8 cellular contexts compared by ENCODE assay signal in the genomic region with DNA sequence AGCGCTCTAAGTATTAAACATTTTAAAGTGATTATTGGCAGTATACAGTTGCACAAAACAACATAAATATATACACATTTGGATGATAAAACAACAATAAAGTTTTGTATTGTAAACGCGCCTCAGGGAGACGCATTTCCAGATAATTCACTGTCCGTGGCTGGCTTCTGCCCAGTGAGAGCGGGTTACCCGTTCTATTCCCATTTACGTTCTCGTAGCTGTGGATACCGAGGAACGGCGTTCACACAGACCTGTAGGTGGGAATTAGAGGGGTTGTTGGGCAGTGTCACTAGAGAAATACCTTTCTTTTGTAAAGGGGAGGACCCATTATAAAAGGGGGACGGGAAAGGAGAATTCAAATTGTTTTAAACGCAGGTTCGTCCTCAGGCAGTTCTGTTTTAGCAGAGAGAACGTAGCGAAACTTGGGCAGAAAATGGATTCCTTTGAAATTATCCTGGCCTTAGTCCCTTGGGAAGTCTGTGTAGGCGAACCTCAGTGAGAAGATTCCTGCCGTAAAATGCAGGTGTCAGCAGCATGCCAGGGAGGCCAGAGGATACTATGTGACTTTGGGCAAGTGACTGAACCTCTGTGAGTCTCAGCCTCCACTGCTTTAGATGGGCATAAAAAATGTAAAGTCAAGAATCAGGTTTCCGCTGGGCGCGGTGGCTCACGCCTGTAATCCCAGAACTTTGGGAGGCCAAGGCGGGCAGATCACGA. TPM values are rescaled to one million over a fixed set of nuclear protein-coding genes. Genes with fewer than 3 reads are reported as not detected.
A peak's percentile ranks its signal among the peaks of the same experiment; 100 is the strongest.
DNase-seq lines count a peak whose midpoint lies in the region; ATAC-seq and TF ChIP-seq lines count a peak whose summit lies in the region.

No MANE protein-coding gene starts in this region.

- DNase-seq in GM03348 (ENCODE audit: low spot score), result peak; percentile 44
- peak; percentile 30 for DNase-seq in RKO (ENCODE audit: low spot score)
- no peak for DNase-seq in esophagus squamous epithelium (lab: John Stamatoyannopoulos, UW)
- DNase-seq in trophoblast cell, result peak in 1 of 2 donors; percentile 17

- H3K18ac ChIP-seq in trophoblast cell (ENCODE audit: low read length), result no peak overlapping the region

- no peak overlapping the region for H2AFZ ChIP-seq in trophoblast cell (ENCODE audit: insufficient read depth, low read length, poor library complexity)

- peak overlapping the region; percentile 89 to 98 (median 96) for H3K27ac ChIP-seq in esophagus squamous epithelium
- H3K27ac ChIP-seq in trophoblast cell (ENCODE audit: low read depth, low read length), result no peak overlapping the region

- H4K12ac ChIP-seq in trophoblast cell (ENCODE audit: low read depth, low read length), result peak overlapping the region; percentile 67

- H3K4ac ChIP-seq in trophoblast cell (ENCODE audit: low read depth, low read length), result peak overlapping the region; percentile 81

- TF ChIP-seq POLR2A in esophagus squamous epithelium (IDR thresholded peaks at IDR 0.05), result no peak

- peak overlapping the region; percentile 94 for H4K8ac ChIP-seq in trophoblast cell (ENCODE audit: low read depth, low read length)

- 17 to 31% methylated on average over 22 to 25 of the region's 25 CpGs for WGBS in esophagus squamous epithelium, 2 donors
- no CpG with 5 or more reads among the region's 25 CpGs for WGBS in trophoblast cell (ENCODE audit: extremely low coverage, insufficient coverage, insufficient read length)

- H3K4me2 ChIP-seq in trophoblast cell (ENCODE audit: low read length), result peak overlapping the region; percentile 94

- peak overlapping the region; percentile 85 for H3K14ac ChIP-seq in trophoblast cell (ENCODE audit: low read length)

- H3K27me3 ChIP-seq in esophagus squamous epithelium (no peaks in the 10 kb centered on the region), trophoblast cell (ENCODE audit: insufficient read depth, low read length) (no peaks in the 10 kb centered on the region)

- TF ChIP-seq CTCF in esophagus squamous epithelium (IDR thresholded peaks at IDR 0.05), result no peak

- H2BK12ac ChIP-seq in trophoblast cell (ENCODE audit: low read length), result no peak overlapping the region

- no peak overlapping the region for H2BK5ac ChIP-seq in trophoblast cell (ENCODE audit: low read depth, low read length, poor library complexity)

- H3K79me1 ChIP-seq in trophoblast cell (ENCODE audit: low read length), result peaks cover 6% of the 10 kb centered on the region

- H4K91ac ChIP-seq in trophoblast cell (ENCODE audit: low read depth, low read length), result peak overlapping the region; percentile 88

- no peak overlapping the region for H2AK5ac ChIP-seq in trophoblast cell (ENCODE audit: low read length)

- H3K4me3 ChIP-seq in esophagus squamous epithelium (peak overlapping the region; percentile 76 to 100 (median 90)), trophoblast cell (ENCODE audit: low read depth, low read length) (peak overlapping the region; percentile 96)

- H3K36me3 ChIP-seq in esophagus squamous epithelium, result peaks cover 0 to 25% (median 0%) of the 10 kb centered on the region in 3 donors
- peaks cover 9 to 12% of the 10 kb centered on the region in 2 experiments for H3K36me3 ChIP-seq in trophoblast cell (ENCODE audit: control insufficient read depth in 1 of 2, insufficient read depth in 2 of 2, low read length in 2 of 2)

- H3K4me1 ChIP-seq in esophagus squamous epithelium (peaks cover 11 to 52% (median 24%) of the 10 kb centered on the region in 3 donors), trophoblast cell (ENCODE audit: control insufficient read depth in 1 of 2, insufficient read depth in 2 of 2, low read length in 2 of 2) (peaks cover 3 to 8% of the 10 kb centered on the region in 2 experiments)

- H3K9ac ChIP-seq in trophoblast cell (ENCODE audit: low read length), result peak overlapping the region; percentile 98

- ATAC-seq in HG03039 (IDR thresholded peaks at IDR 0.05; ENCODE audit: unreplicated experiment), result no peak
- no peak for ATAC-seq in GM19455 (IDR thresholded peaks at IDR 0.05; ENCODE audit: unreplicated experiment)
- ATAC-seq in HG02642 (IDR thresholded peaks at IDR 0.05; ENCODE audit: poor library complexity, unreplicated experiment), result no peak
- ATAC-seq in HG02571 (IDR thresholded peaks at IDR 0.05; ENCODE audit: unreplicated experiment), result no peak

- H3K79me2 ChIP-seq in trophoblast cell (ENCODE audit: control insufficient read depth, insufficient read depth, low read length, poor library complexity), result peaks cover 7% of the 10 kb centered on the region

- no peak overlapping the region for H3K23ac ChIP-seq in trophoblast cell (ENCODE audit: low read length)

- intact Hi-C loops in esophagus squamous epithelium (cut with DNase I), result no loop called here

- H2BK120ac ChIP-seq in trophoblast cell (ENCODE audit: insufficient read depth, low read length, poor library complexity), result no peak overlapping the region

- H3K9me3 ChIP-seq in esophagus squamous epithelium (no peaks in the 10 kb centered on the region), trophoblast cell (ENCODE audit: insufficient read depth, low read depth, low read length) (no peaks in the 10 kb centered on the region)

RNA-seq across cellular contexts. Expression of a gene that starts 0.8 kb away (rescaled TPM):
- total RNA-seq in esophagus squamous epithelium, result 10 to 100 TPM; 17.4 to 25.5 (median 21.7) TPM
- polyA plus RNA-seq in trophoblast cell (2013), result 25.9 and 27.2 TPM in 2 replicates

RNA-seq across cellular contexts. Expression of a gene that starts 36.5 kb away (rescaled TPM):
- not detected for total RNA-seq in esophagus squamous epithelium
- 0.15 and 0.18 TPM in 2 replicates for polyA plus RNA-seq in trophoblast cell (2013)

RNA-seq across cellular contexts. Expression of a gene that starts 40.0 kb away (rescaled TPM):
- 10 to 100 TPM in 3 of 4 donors, 1 to 10 TPM in 1; 7.8 to 24.5 (median 15.0) TPM for total RNA-seq in esophagus squamous epithelium
- polyA plus RNA-seq in trophoblast cell (2013), result 11.5 and 12.4 TPM in 2 replicates

RNA-seq across cellular contexts. Expression of a gene that starts 40.4 kb away (rescaled TPM):
- 100 to 1,000 TPM; 230 to 373 (median 297) TPM for total RNA-seq in esophagus squamous epithelium
- 323 and 344 TPM in 2 replicates for polyA plus RNA-seq in trophoblast cell (2013)

RNA-seq across cellular contexts. Expression of a gene that starts 54.7 kb away (rescaled TPM):
- total RNA-seq in esophagus squamous epithelium, result 10 to 100 TPM; 48.4 to 65.1 (median 55.8) TPM
- 57.6 and 60.3 TPM in 2 replicates for polyA plus RNA-seq in trophoblast cell (2013)
